ENCODE assay signal across 1 cellular context in genomic region chr6:14274552-14275492, GRCh38.
TF ChIP-seq lines count a peak whose summit lies in the region.

No MANE protein-coding gene starts in this region.

TF ChIP-seq in H1, 55 proteins besides CTCF, POLR2A, EP300 and RAD21 (continued from another document):
- TF ChIP-seq TCF12 (IDR thresholded peaks at IDR 0.05; ENCODE audit: low read depth, low read length) = no peak
- no peak for TF ChIP-seq MAFK (IDR thresholded peaks at IDR 0.05; ENCODE audit: low read depth, low read length)
TF ChIP-seq in H1: peak in this region for 0.
